In the genomic region with DNA sequence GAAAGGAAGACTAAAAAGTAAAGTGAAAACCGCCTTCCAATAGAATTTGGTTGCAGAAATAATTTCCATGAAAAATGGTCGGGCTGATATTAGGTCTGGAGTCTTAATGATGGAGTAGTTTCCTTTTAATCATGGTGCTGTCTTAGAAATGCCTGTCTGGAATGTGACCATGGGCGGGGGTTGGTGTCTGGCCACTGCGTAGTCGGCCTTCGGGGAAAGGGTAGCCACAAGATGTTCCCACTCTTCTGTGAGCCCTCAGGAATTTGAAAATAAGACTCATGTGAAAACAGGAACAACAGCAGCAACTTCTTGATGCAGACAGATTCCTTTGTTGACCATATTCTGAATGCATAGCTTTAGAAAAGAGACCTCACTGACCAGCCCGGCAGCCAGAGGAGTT, we compare ENCODE assay signal across 1 cellular context.
TF ChIP-seq lines count a peak whose summit lies in the region.

No MANE protein-coding gene starts in this region.

TF ChIP-seq in IMR-90, 13 proteins besides CTCF, POLR2A, EP300 and RAD21 (continued from another document):
- TF ChIP-seq, protein P1, sequence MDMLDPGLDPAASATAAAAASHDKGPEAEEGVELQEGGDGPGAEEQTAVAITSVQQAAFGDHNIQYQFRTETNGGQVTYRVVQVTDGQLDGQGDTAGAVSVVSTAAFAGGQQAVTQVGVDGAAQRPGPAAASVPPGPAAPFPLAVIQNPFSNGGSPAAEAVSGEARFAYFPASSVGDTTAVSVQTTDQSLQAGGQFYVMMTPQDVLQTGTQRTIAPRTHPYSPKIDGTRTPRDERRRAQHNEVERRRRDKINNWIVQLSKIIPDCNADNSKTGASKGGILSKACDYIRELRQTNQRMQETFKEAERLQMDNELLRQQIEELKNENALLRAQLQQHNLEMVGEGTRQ (IDR thresholded peaks at IDR 0.05; ENCODE audit: low read depth, low read length) = no peak
- TF ChIP-seq BHLHE40 (IDR thresholded peaks at IDR 0.05; ENCODE audit: low read depth, low read length) (no peak), NFE2L2 (IDR thresholded peaks at IDR 0.05; ENCODE audit: low read depth, low read length) (no peak), RCOR1 (IDR thresholded peaks at IDR 0.05; ENCODE audit: insufficient replicate concordance, low read length) (no peak)
- TF ChIP-seq, protein P2, sequence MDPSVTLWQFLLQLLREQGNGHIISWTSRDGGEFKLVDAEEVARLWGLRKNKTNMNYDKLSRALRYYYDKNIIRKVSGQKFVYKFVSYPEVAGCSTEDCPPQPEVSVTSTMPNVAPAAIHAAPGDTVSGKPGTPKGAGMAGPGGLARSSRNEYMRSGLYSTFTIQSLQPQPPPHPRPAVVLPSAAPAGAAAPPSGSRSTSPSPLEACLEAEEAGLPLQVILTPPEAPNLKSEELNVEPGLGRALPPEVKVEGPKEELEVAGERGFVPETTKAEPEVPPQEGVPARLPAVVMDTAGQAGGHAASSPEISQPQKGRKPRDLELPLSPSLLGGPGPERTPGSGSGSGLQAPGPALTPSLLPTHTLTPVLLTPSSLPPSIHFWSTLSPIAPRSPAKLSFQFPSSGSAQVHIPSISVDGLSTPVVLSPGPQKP (IDR thresholded peaks at IDR 0.05; ENCODE audit: borderline replicate concordance, low read depth, low read length) = no peak
